Comparison of ENCODE assay signal across 19 cellular contexts in genomic region chr5:159026781-159027180, GRCh38.
"Had no signal": no experiment of that assay in that cellular context is flagged by ENCODE, and none has a peak within 500 bp of the region (broad histone marks: within the 10 kb centered on the region; RNA-seq: fewer than 3 reads in every experiment).

No MANE protein-coding gene starts in this region.

- H3K4me3 ChIP-seq: esophagus muscularis mucosa, gastrocnemius medialis, left lung, lower lobe of right lung, ovary, right atrium auricular region, sigmoid colon, skin epidermis, tibial nerve, upper lobe of right lung, vagina had no signal

- H3K9me3 ChIP-seq: esophagus muscularis mucosa, gastrocnemius medialis, left lung, lower lobe of right lung, ovary, right atrium auricular region, sigmoid colon, tibial nerve, upper lobe of right lung, vagina had no signal

- H3K4me3 Mint-ChIP-seq: dendritic cell treated with granulocyte-macrophage colony-stimulating factor and Interleukin-4, amounts not matched to agents 40 ng/mL and 50 ng/mL, for 4 days; effector memory CD8-positive, alpha-beta T cell; naive thymus-derived CD4-positive, alpha-beta T cell had no signal

- H3K27ac ChIP-seq: epithelial cell of prostate, esophagus muscularis mucosa, gastrocnemius medialis, left lung, lower lobe of right lung, ovary, right atrium auricular region, sigmoid colon, skin epidermis, tibial nerve, upper lobe of right lung, vagina had no signal

- H3K36me3 ChIP-seq: esophagus muscularis mucosa, gastrocnemius medialis, left lung, lower lobe of right lung, ovary, right atrium auricular region, sigmoid colon, tibial nerve, upper lobe of right lung, vagina had no signal

- H3K36me3 Mint-ChIP-seq: naive thymus-derived CD4-positive, alpha-beta T cell had no signal

- H3K27me3 ChIP-seq: esophagus muscularis mucosa, gastrocnemius medialis, ovary, right atrium auricular region, sigmoid colon, tibial nerve, vagina had no signal

- H3K27ac Mint-ChIP-seq: dendritic cell treated with granulocyte-macrophage colony-stimulating factor and Interleukin-4, amounts not matched to agents 40 ng/mL and 50 ng/mL, for 4 days; effector memory CD8-positive, alpha-beta T cell had no signal

- H3K27me3 Mint-ChIP-seq: dendritic cell treated with granulocyte-macrophage colony-stimulating factor and Interleukin-4, amounts not matched to agents 40 ng/mL and 50 ng/mL, for 4 days had no signal

- DNase-seq: effector memory CD8-positive, alpha-beta T cell; gastrocnemius medialis; left lung; lower lobe of right lung; mesendoderm; naive thymus-derived CD4-positive, alpha-beta T cell; ovary; sigmoid colon; stimulated activated CD4-positive, alpha-beta T cell treated with anti-CD3 and anti-CD28 coated beads, Interleukin-2, amount 100 ng/mL, for 24 hours; stimulated activated CD4-positive, alpha-beta T cell treated with anti-CD3 and anti-CD28 coated beads, Interleukin-4, amount 100 ng/mL, for 4 hours; stimulated activated naive CD4-positive, alpha-beta T cell treated with Interleukin-2 at 50 U/mL for 16 hours; upper lobe of right lung had no signal

- ATAC-seq: effector memory CD8-positive, alpha-beta T cell; gastrocnemius medialis; left lung; lower lobe of right lung; naive thymus-derived CD4-positive, alpha-beta T cell; upper lobe of right lung had no signal

- H3K9me3 Mint-ChIP-seq: dendritic cell treated with granulocyte-macrophage colony-stimulating factor and Interleukin-4, amounts not matched to agents 40 ng/mL and 50 ng/mL, for 4 days; effector memory CD8-positive, alpha-beta T cell had no signal
